Comparison of ENCODE assay signal across 8 cellular contexts in genomic region chr6:84967389-84967788, GRCh38.
DNase-seq lines count a peak whose midpoint lies in the region; ATAC-seq, FAIRE-seq and TF ChIP-seq lines count a peak whose summit lies in the region.

No MANE protein-coding gene starts in this region.

- H4K91ac ChIP-seq in IMR-90 (ENCODE audit: insufficient read depth, low read depth, low read length), result no peak overlapping the region

- intact Hi-C loops in IMR-90 (cut with micrococcal nuclease) (loop anchor here (2.0 kb wide), 1 partner anchor 545 kb away; no protein-coding TSS in a partner anchor), left lung (cut with DNase I) (no loop called here)
- intact Hi-C loops in activated CD4-positive, alpha-beta memory T cell treated with anti-CD3 and anti-CD28 coated beads for 36 hours (cut with micrococcal nuclease), result no loop called here

- no peak overlapping the region for H3K23ac ChIP-seq in IMR-90 (ENCODE audit: low read depth, low read length)

- CTCF ChIA-PET in IMR-90 (lab: Yijun Ruan, JAX), result no interaction called here
- CTCF ChIA-PET in activated CD4-positive, alpha-beta memory T cell treated with anti-CD3 and anti-CD28 coated beads for 36 hours (lab: Charles Lee), result no interaction called here

- no peaks in the 10 kb centered on the region for H3F3A ChIP-seq in SU-DHL-6 (ENCODE audit: insufficient read depth)

- H3K79me2 ChIP-seq in SU-DHL-6 (ENCODE audit: insufficient read depth, low read length) (no peaks in the 10 kb centered on the region), keratinocyte (ENCODE audit: control insufficient read depth, insufficient read depth, low read length) (no peaks in the 10 kb centered on the region)

- WGBS in IMR-90 (ENCODE audit: extremely low coverage in 2 of 2, insufficient read length in 1 of 2), 2 experiments, result 17% methylated on average over 1 of the region's 7 CpGs; no CpG with 5 or more reads in 1 of the 2 experiments

- ATAC-seq in IMR-90 (ENCODE audit: low read depth), result no peak
- no peak for ATAC-seq in left lung

- H2BK20ac ChIP-seq in IMR-90 (ENCODE audit: low read depth, low read length), result no peak overlapping the region

- H3K4me2 ChIP-seq in IMR-90 (ENCODE audit: low read depth, low read length), result no peak overlapping the region
- H3K4me2 ChIP-seq in SU-DHL-6 (ENCODE audit: low read depth, low read length, poor library complexity, severe bottlenecking), result no peak overlapping the region
- H3K4me2 ChIP-seq in keratinocyte (ENCODE audit: control insufficient read depth, extremely low read depth, insufficient read depth, low read depth, low read length), result no peak overlapping the region

- H3K18ac ChIP-seq in IMR-90 (ENCODE audit: low read depth, low read length), result no peak overlapping the region

- no peak overlapping the region for H2AK9ac ChIP-seq in IMR-90 (replicated peaks; ENCODE audit: low read depth, low read length, poor library complexity)

- H2AFZ ChIP-seq in IMR-90 (replicated peaks; ENCODE audit: low read length, poor library complexity), result no peak overlapping the region
- no peak overlapping the region for H2AFZ ChIP-seq in SU-DHL-6 (ENCODE audit: low read depth, low read length, severe bottlenecking)
- no peak overlapping the region for H2AFZ ChIP-seq in keratinocyte (ENCODE audit: control insufficient read depth, low read length)

- H4K8ac ChIP-seq in IMR-90 (ENCODE audit: low read depth in 2 of 2, low read length in 2 of 2), result no peak overlapping the region

- POLR2A ChIA-PET in IMR-90 (lab: Charles Lee; ENCODE audit: unreplicated experiment), result no interaction called here
- POLR2A ChIA-PET in activated CD4-positive, alpha-beta memory T cell treated with anti-CD3 and anti-CD28 coated beads for 36 hours (lab: Charles Lee), result no interaction called here

- no peaks in the 10 kb centered on the region for H3K4me1 ChIP-seq in IMR-90 (ENCODE audit: control insufficient read depth, insufficient read depth, low read length)
- no peaks in the 10 kb centered on the region for H3K4me1 ChIP-seq in keratinocyte (ENCODE audit: control insufficient read depth, extremely low read depth, insufficient read depth, low read length)
- H3K4me1 ChIP-seq in left lung, result no peaks in the 10 kb centered on the region

- TF ChIP-seq CTCF in IMR-90 (conservative IDR thresholded peaks at IDR 0.05; ENCODE audit: low read depth, low read length) (peak; percentile 49), SU-DHL-6 (IDR thresholded peaks at IDR 0.05; ENCODE audit: insufficient read depth, low read length, poor library complexity, severe bottlenecking) (peak; percentile 40), keratinocyte (optimal IDR thresholded peaks at IDR 0.05 in 1 of 3, IDR thresholded peaks at IDR 0.05 in 1 of 3, conservative IDR thresholded peaks at IDR 0.05 in 1 of 3; ENCODE audit: extremely low read depth in 1 of 3, insufficient read depth in 2 of 3, low read length in 3 of 3) (peak in 2 of 3 experiments; percentile 11 to 41), left lung (IDR thresholded peaks at IDR 0.05) (no peak)

- H2BK5ac ChIP-seq in IMR-90 (ENCODE audit: low read depth, low read length, poor library complexity, severe bottlenecking), result no peak overlapping the region

- H3K4me3 Mint-ChIP-seq in activated CD4-positive, alpha-beta memory T cell treated with anti-CD3 and anti-CD28 coated beads for 36 hours, result no peak overlapping the region

- H3K9me1 ChIP-seq in IMR-90 (ENCODE audit: insufficient read depth, low read length) (no peaks in the 10 kb centered on the region), keratinocyte (ENCODE audit: control insufficient read depth, extremely low read depth, insufficient read depth, low read length) (no peaks in the 10 kb centered on the region)

- H3K36me3 ChIP-seq in IMR-90 (ENCODE audit: control insufficient read depth, insufficient read depth, low read length), result no peaks in the 10 kb centered on the region
- no peaks in the 10 kb centered on the region for H3K36me3 ChIP-seq in SU-DHL-6 (ENCODE audit: low read length)
- H3K36me3 ChIP-seq in keratinocyte (ENCODE audit: control insufficient read depth in 2 of 2, extremely low read depth in 1 of 2, insufficient read depth in 2 of 2, low read length in 2 of 2), result no peaks in the 10 kb centered on the region
- H3K36me3 ChIP-seq in left lung, result no peaks in the 10 kb centered on the region

- no peak overlapping the region for H3K4ac ChIP-seq in IMR-90 (ENCODE audit: low read depth, low read length)

- H3K56ac ChIP-seq in IMR-90 (ENCODE audit: extremely low read depth, insufficient read depth, low read length), result no peak overlapping the region

- no TSS peak for BruUV-seq in IMR-90 (replicated peaks; lab: Mats Ljungman, UMichigan)

- no peak overlapping the region for H2AK5ac ChIP-seq in IMR-90 (ENCODE audit: low read depth, low read length)

- H4K5ac ChIP-seq in IMR-90 (ENCODE audit: low read depth, low read length), result no peak overlapping the region

- H3K4me3 ChIP-seq in IMR-90 (ENCODE audit: insufficient read depth, low read depth, low read length) (no peak overlapping the region), SU-DHL-6 (ENCODE audit: insufficient read depth, low read length, poor library complexity, severe bottlenecking) (no peak overlapping the region), keratinocyte (ENCODE audit: control insufficient read depth in 2 of 3, extremely low read depth in 1 of 3, insufficient read depth in 2 of 3, low read depth in 1 of 3, low read length in 3 of 3) (no peak overlapping the region), left lung (no peak overlapping the region)

- H2BK120ac ChIP-seq in IMR-90 (ENCODE audit: low read depth, low read length), result no peak overlapping the region

- in situ Hi-C loops in IMR-90 (cut with MboI; ENCODE audit: low sequenced_read_pairs), result no loop called here

- peaks cover 30% of the 10 kb centered on the region for H3K9me3 Mint-ChIP-seq in activated CD4-positive, alpha-beta memory T cell treated with anti-CD3 and anti-CD28 coated beads for 36 hours

- no peak for FAIRE-seq in keratinocyte (lab: Jason Lieb, UNC)

- H3K4me1 Mint-ChIP-seq in activated CD4-positive, alpha-beta memory T cell treated with anti-CD3 and anti-CD28 coated beads for 36 hours (ENCODE audit: low read depth), result no peaks in the 10 kb centered on the region

- peaks cover 2% of the 10 kb centered on the region for H3K36me3 Mint-ChIP-seq in activated CD4-positive, alpha-beta memory T cell treated with anti-CD3 and anti-CD28 coated beads for 36 hours

- no peak overlapping the region for H3K27ac Mint-ChIP-seq in activated CD4-positive, alpha-beta memory T cell treated with anti-CD3 and anti-CD28 coated beads for 36 hours

- H3K9ac ChIP-seq in IMR-90 (ENCODE audit: low read depth, low read length) (no peak overlapping the region), SU-DHL-6 (ENCODE audit: low read length) (no peak overlapping the region), keratinocyte (ENCODE audit: control insufficient read depth, extremely low read depth, insufficient read depth, low read length) (no peak overlapping the region)

- TF ChIP-seq RAD21 in IMR-90 (IDR thresholded peaks at IDR 0.05; ENCODE audit: low read length), result peak; percentile 58

- no peaks in the 10 kb centered on the region for H3K27me3 ChIP-seq in IMR-90 (ENCODE audit: control insufficient read depth, insufficient read depth, low read length)
- no peaks in the 10 kb centered on the region for H3K27me3 ChIP-seq in SU-DHL-6 (ENCODE audit: low read length)
- no peaks in the 10 kb centered on the region for H3K27me3 ChIP-seq in keratinocyte (ENCODE audit: control insufficient read depth, extremely low read depth, insufficient read depth, low read length)
- H3K27me3 ChIP-seq in left lung, result no peaks in the 10 kb centered on the region

- no peak overlapping the region for H2BK15ac ChIP-seq in IMR-90 (ENCODE audit: low read depth, low read length)

- DNase-seq in D341Med (ENCODE audit: low spot score), result peak; percentile 58
- peak; percentile 15 for DNase-seq in IMR-90
- no peak for DNase-seq in keratinocyte (ENCODE audit: low read depth, low spot score)
- DNase-seq in left lung, result no peak
- DNase-seq in activated T-cell treated with anti-CD3 and anti-CD28 coated beads for 4 hours, result no peak
- DNase-seq in nucleus accumbens (lab: John Stamatoyannopoulos, UW), result no peak
- no peak for DNase-seq in activated CD4-positive, alpha-beta memory T cell treated with anti-CD3 and anti-CD28 coated beads for 36 hours

- H3K27ac ChIP-seq in IMR-90 (ENCODE audit: insufficient read depth, low read length), result no peak overlapping the region
- H3K27ac ChIP-seq in SU-DHL-6 (ENCODE audit: low read depth, low read length), result no peak overlapping the region
- no peak overlapping the region for H3K27ac ChIP-seq in keratinocyte (ENCODE audit: control insufficient read depth, insufficient read depth, low read length)
- no peak overlapping the region for H3K27ac ChIP-seq in left lung

- no peak for TF ChIP-seq POLR2A in IMR-90 (IDR thresholded peaks at IDR 0.05; ENCODE audit: low read depth, low read length)

- H3K14ac ChIP-seq in IMR-90 (replicated peaks; ENCODE audit: low read depth, low read length), result no peak overlapping the region

- H3K9me3 ChIP-seq in IMR-90 (ENCODE audit: control insufficient read depth, insufficient read depth, low read length) (peaks cover 2% of the 10 kb centered on the region; the same call in 1 of the 2 replicates), SU-DHL-6 (ENCODE audit: insufficient read depth, low read length) (no peaks in the 10 kb centered on the region), keratinocyte (ENCODE audit: control insufficient read depth, low read depth, low read length) (peaks cover 1% of the 10 kb centered on the region), left lung (peaks cover 0 to 36% of the 10 kb centered on the region in 2 donors)

- no peaks in the 10 kb centered on the region for H3K9me2 ChIP-seq in SU-DHL-6 (replicated peaks; ENCODE audit: insufficient read depth, low read length)

- no peaks in the 10 kb centered on the region for H3K27me3 Mint-ChIP-seq in activated CD4-positive, alpha-beta memory T cell treated with anti-CD3 and anti-CD28 coated beads for 36 hours

- no peaks in the 10 kb centered on the region for H4K20me1 ChIP-seq in IMR-90 (ENCODE audit: insufficient read depth, low read length)
- H4K20me1 ChIP-seq in SU-DHL-6 (ENCODE audit: low read depth, low read length), result no peaks in the 10 kb centered on the region
- no peaks in the 10 kb centered on the region for H4K20me1 ChIP-seq in keratinocyte (ENCODE audit: control insufficient read depth, extremely low read depth, insufficient read depth, low read length)

- H3K79me1 ChIP-seq in IMR-90 (ENCODE audit: low read depth in 1 of 2, low read length in 2 of 2), result no peaks in the 10 kb centered on the region

- dilution Hi-C loops in IMR-90 (cut with HindIII; ENCODE audit: low sequenced_read_pairs, unreplicated experiment), result no loop called here
- dilution Hi-C loops in keratinocyte (cut with MboI; ENCODE audit: extremely low pct_ligation_motif_present, low sequenced_read_pairs), result no loop called here

TF ChIP-seq in IMR-90, 13 proteins besides CTCF, POLR2A, EP300 and RAD21 (continues in another document):
- peak; percentile 48 for TF ChIP-seq SMC3 (IDR thresholded peaks at IDR 0.05; ENCODE audit: low read depth, low read length)

Comparison
In these comparisons a context has a peak if more than half of its experiments do, and no peak if none do; other contexts are left out.
1. DNase-seq: peak in D341Med (single experiment) and IMR-90 (single experiment); none in keratinocyte (single experiment), left lung (0 of 2), activated T-cell treated with anti-CD3 and anti-CD28 coated beads for 4 hours (single experiment), nucleus accumbens (0 of 56) and activated CD4-positive, alpha-beta memory T cell treated with anti-CD3 and anti-CD28 coated beads for 36 hours (single experiment).
2. CTCF ChIP-seq: peak in IMR-90 (single experiment), SU-DHL-6 (single experiment) and keratinocyte (2 of 3); none in left lung (0 of 2).